Comparison of ENCODE assay signal across 1 cellular context in the genomic region with DNA sequence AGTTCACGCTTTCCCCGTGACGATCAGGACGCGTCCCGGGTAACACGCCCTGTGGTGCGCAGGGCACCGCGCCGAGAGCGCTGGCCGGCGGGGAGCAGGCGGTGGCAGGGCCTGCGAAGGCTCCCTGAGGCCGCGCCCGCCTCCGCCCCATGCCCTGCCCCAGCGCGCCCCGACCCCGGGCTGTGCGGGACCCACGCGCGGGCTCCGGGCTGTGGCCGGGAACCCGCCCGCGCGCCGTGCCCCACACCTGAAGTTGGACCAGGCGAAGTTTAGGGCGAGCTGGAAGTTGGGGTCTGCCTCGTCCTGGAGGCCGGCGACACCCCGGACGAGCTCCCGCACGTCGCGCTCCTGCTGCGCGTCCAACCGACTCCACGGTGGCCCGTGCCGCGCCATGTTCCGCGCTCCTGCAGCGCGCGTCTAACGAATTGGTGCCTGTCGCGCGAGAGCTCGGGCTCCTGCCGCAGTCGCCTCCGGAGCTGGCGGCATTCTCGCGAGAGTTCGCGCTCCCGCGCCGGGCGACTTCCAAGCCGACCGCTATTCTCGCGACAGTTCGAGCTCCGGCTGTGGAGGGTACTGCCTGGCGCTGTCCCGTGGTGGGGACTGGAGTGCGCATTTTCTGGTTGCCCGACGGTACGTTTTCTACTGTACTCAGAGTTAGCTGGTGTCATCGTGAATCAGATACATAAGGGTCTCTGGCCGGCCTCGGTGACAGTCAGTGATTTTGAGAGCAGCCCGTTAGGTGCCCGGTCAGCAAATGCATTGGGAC.
A peak's percentile ranks its signal among the peaks of the same experiment; 100 is the strongest.
TF ChIP-seq lines count a peak whose summit lies in the region.

Gene TUBGCP5, minus strand, starts transcription at position 419 of the 766 bp plus-strand sequence. Its CDS starts 26 bp downstream, at position 393.

TF ChIP-seq in K562, 482 proteins besides CTCF, POLR2A, EP300 and RAD21 (continued from another document):
- TF ChIP-seq, protein P1, sequence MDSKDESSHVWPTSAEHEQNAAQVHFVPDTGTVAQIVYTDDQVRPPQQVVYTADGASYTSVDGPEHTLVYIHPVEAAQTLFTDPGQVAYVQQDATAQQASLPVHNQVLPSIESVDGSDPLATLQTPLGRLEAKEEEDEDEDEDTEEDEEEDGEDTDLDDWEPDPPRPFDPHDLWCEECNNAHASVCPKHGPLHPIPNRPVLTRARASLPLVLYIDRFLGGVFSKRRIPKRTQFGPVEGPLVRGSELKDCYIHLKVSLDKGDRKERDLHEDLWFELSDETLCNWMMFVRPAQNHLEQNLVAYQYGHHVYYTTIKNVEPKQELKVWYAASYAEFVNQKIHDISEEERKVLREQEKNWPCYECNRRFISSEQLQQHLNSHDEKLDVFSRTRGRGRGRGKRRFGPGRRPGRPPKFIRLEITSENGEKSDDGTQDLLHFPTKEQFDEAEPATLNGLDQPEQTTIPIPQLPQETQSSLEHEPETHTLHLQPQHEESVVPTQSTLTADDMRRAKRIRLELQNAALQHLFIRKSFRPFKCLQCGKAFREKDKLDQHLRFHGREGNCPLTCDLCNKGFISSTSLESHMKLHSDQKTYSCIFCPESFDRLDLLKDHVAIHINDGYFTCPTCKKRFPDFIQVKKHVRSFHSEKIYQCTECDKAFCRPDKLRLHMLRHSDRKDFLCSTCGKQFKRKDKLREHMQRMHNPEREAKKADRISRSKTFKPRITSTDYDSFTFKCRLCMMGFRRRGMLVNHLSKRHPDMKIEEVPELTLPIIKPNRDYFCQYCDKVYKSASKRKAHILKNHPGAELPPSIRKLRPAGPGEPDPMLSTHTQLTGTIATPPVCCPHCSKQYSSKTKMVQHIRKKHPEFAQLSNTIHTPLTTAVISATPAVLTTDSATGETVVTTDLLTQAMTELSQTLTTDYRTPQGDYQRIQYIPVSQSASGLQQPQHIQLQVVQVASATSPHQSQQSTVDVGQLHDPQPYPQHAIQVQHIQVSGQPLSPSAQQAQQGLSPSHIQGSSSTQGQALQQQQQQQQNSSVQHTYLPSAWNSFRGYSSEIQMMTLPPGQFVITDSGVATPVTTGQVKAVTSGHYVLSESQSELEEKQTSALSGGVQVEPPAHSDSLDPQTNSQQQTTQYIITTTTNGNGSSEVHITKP (IDR thresholded peaks at IDR 0.05; ENCODE audit: partially characterized antibody), result peak; percentile 38
- TF ChIP-seq TEAD4 (IDR thresholded peaks at IDR 0.05; ENCODE audit: low read length) (no peak), TEAD4 (CRISPR knock-in tag; IDR thresholded peaks at IDR 0.05; ENCODE audit: borderline replicate concordance) (no peak), L3MBTL2 (IDR thresholded peaks at IDR 0.05) (peak; percentile 79), ZZZ3 (IDR thresholded peaks at IDR 0.05) (no peak), TAF9B (IDR thresholded peaks at IDR 0.05; ENCODE audit: partially characterized antibody) (peak; percentile 57), ELF4 (CRISPR knock-in tag; IDR thresholded peaks at IDR 0.05) (no peak), ZNF197 (CRISPR knock-in tag; IDR thresholded peaks at IDR 0.05; ENCODE audit: low read depth) (no peak), TAF1 (IDR thresholded peaks at IDR 0.05; ENCODE audit: control insufficient read depth, extremely low read depth, insufficient read depth, low read length, severe bottlenecking) (peak; percentile 80), TSHZ1 (CRISPR knock-in tag; IDR thresholded peaks at IDR 0.05) (no peak), NEUROD1 (IDR thresholded peaks at IDR 0.05; ENCODE audit: borderline replicate concordance, low read depth, low read length, partially characterized antibody) (peak; percentile 96)
- TF ChIP-seq, protein P2, sequence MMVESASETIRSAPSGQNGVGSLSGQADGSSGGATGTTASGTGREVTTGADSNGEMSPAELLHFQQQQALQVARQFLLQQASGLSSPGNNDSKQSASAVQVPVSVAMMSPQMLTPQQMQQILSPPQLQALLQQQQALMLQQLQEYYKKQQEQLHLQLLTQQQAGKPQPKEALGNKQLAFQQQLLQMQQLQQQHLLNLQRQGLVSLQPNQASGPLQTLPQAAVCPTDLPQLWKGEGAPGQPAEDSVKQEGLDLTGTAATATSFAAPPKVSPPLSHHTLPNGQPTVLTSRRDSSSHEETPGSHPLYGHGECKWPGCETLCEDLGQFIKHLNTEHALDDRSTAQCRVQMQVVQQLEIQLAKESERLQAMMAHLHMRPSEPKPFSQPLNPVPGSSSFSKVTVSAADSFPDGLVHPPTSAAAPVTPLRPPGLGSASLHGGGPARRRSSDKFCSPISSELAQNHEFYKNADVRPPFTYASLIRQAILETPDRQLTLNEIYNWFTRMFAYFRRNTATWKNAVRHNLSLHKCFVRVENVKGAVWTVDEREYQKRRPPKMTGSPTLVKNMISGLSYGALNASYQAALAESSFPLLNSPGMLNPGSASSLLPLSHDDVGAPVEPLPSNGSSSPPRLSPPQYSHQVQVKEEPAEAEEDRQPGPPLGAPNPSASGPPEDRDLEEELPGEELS (CRISPR knock-in tag; IDR thresholded peaks at IDR 0.05; ENCODE audit: borderline replicate concordance), result no peak
TF ChIP-seq in K562: peak in this region for 114.
